18 cellular contexts compared by ENCODE assay signal in genomic region chr12:89468017-89468416, GRCh38. TPM values are rescaled to one million over a fixed set of nuclear protein-coding genes. Genes with fewer than 3 reads are reported as not detected.
A peak's percentile ranks its signal among the peaks of the same experiment; 100 is the strongest.
DNase-seq lines count a peak whose midpoint lies in the region; ATAC-seq lines count a peak whose summit lies in the region.
"Had no signal": no experiment of that assay in that cellular context is flagged by ENCODE, and none has a peak within 500 bp of the region (broad histone marks: within the 10 kb centered on the region; RNA-seq: fewer than 3 reads in every experiment).

No MANE protein-coding gene starts in this region.

- ATAC-seq in HG03432 (IDR thresholded peaks at IDR 0.05; ENCODE audit: unreplicated experiment) (peak; percentile 17), HG03039 (IDR thresholded peaks at IDR 0.05; ENCODE audit: unreplicated experiment) (no peak), HG02610 (IDR thresholded peaks at IDR 0.05; ENCODE audit: unreplicated experiment) (no peak), HG03439 (IDR thresholded peaks at IDR 0.05; ENCODE audit: unreplicated experiment) (no peak)
- ATAC-seq in stimulated activated effector memory CD8-positive, alpha-beta T cell treated with anti-CD3 and anti-CD28 coated beads, Interleukin-12 subunit alpha, Interleukin-12 subunit beta, amount 100 ng/mL, for 72 hours = peak; percentile 56
- ATAC-seq: heart left ventricle, upper lobe of right lung had no signal

- DNase-seq in activated CD4-positive, alpha-beta T cell treated with anti-CD3 and anti-CD28 coated beads, Interleukin-2, amount 10 ng/mL, durations not matched to agents 24 days and 14 days = no peak
- no peak for DNase-seq in activated CD4-positive, alpha-beta T cell treated with anti-CD3 and anti-CD28 coated beads for 4 hours
- no peak for DNase-seq in activated T-helper 1 cell treated with anti-CD3 and anti-CD28 coated beads, Interleukin-12 subunit alpha, Interleukin-12 subunit beta, Interleukin-2, Interleukin-4 antibody, amounts not matched to agents 30 ng/mL and 10 ng/mL and 1 ng/mL, durations not matched to agents 14 hours and 24 hours and 36 hours (ENCODE audit: low spot score)
- DNase-seq in stimulated activated effector memory CD8-positive, alpha-beta T cell treated with anti-CD3 and anti-CD28 coated beads, Interleukin-12 subunit alpha, Interleukin-12 subunit beta, amount 100 ng/mL, for 72 hours (ENCODE audit: low spot score in 2 of 2) = no peak
- DNase-seq: DND-41, HCEC 1CT, heart left ventricle, IMR-90, NCI-H187, NCI-H446 treated with DMSO at 0.1 percent for 48 hours, SHP77, upper lobe of right lung had no signal

- H3K36me3 Mint-ChIP-seq in activated CD4-positive, alpha-beta T cell treated with anti-CD3 and anti-CD28 coated beads, Interleukin-2, amount 10 ng/mL, durations not matched to agents 24 days and 14 days (ENCODE audit: low read depth) = peaks cover 24% of the 10 kb centered on the region
- peaks cover 27% of the 10 kb centered on the region for H3K36me3 Mint-ChIP-seq in activated T-helper 1 cell treated with anti-CD3 and anti-CD28 coated beads, Interleukin-12 subunit alpha, Interleukin-12 subunit beta, Interleukin-2, Interleukin-4 antibody, amounts not matched to agents 30 ng/mL and 10 ng/mL and 1 ng/mL, durations not matched to agents 14 hours and 24 hours and 36 hours (ENCODE audit: low read depth)
- peaks cover 61% of the 10 kb centered on the region for H3K36me3 Mint-ChIP-seq in stimulated activated effector memory CD8-positive, alpha-beta T cell treated with anti-CD3 and anti-CD28 coated beads, Interleukin-12 subunit alpha, Interleukin-12 subunit beta, amount 100 ng/mL, for 72 hours

- no peaks in the 10 kb centered on the region for H3K27me3 Mint-ChIP-seq in activated CD4-positive, alpha-beta T cell treated with anti-CD3 and anti-CD28 coated beads, Interleukin-2, amount 10 ng/mL, durations not matched to agents 24 days and 14 days
- no peaks in the 10 kb centered on the region for H3K27me3 Mint-ChIP-seq in activated T-helper 1 cell treated with anti-CD3 and anti-CD28 coated beads, Interleukin-12 subunit alpha, Interleukin-12 subunit beta, Interleukin-2, Interleukin-4 antibody, amounts not matched to agents 30 ng/mL and 10 ng/mL and 1 ng/mL, durations not matched to agents 14 hours and 24 hours and 36 hours (ENCODE audit: insufficient read depth)

- H3K4me3 Mint-ChIP-seq in activated CD4-positive, alpha-beta T cell treated with anti-CD3 and anti-CD28 coated beads, Interleukin-2, amount 10 ng/mL, durations not matched to agents 24 days and 14 days = peak overlapping the region; percentile 58
- H3K4me3 Mint-ChIP-seq in activated T-helper 1 cell treated with anti-CD3 and anti-CD28 coated beads, Interleukin-12 subunit alpha, Interleukin-12 subunit beta, Interleukin-2, Interleukin-4 antibody, amounts not matched to agents 30 ng/mL and 10 ng/mL and 1 ng/mL, durations not matched to agents 14 hours and 24 hours and 36 hours = peak overlapping the region; percentile 55
- H3K4me3 Mint-ChIP-seq in stimulated activated effector memory CD8-positive, alpha-beta T cell treated with anti-CD3 and anti-CD28 coated beads, Interleukin-12 subunit alpha, Interleukin-12 subunit beta, amount 100 ng/mL, for 72 hours = peak overlapping the region; percentile 57
- H3K4me3 Mint-ChIP-seq: CD14-positive monocyte, nephron had no signal

- H3K27ac Mint-ChIP-seq in activated CD4-positive, alpha-beta T cell treated with anti-CD3 and anti-CD28 coated beads, Interleukin-2, amount 10 ng/mL, durations not matched to agents 24 days and 14 days = peak overlapping the region; percentile 39
- H3K27ac Mint-ChIP-seq in activated T-helper 1 cell treated with anti-CD3 and anti-CD28 coated beads, Interleukin-12 subunit alpha, Interleukin-12 subunit beta, Interleukin-2, Interleukin-4 antibody, amounts not matched to agents 30 ng/mL and 10 ng/mL and 1 ng/mL, durations not matched to agents 14 hours and 24 hours and 36 hours = peak overlapping the region; percentile 76
- peak overlapping the region; percentile 84 for H3K27ac Mint-ChIP-seq in stimulated activated effector memory CD8-positive, alpha-beta T cell treated with anti-CD3 and anti-CD28 coated beads, Interleukin-12 subunit alpha, Interleukin-12 subunit beta, amount 100 ng/mL, for 72 hours
- H3K27ac Mint-ChIP-seq: nephron had no signal

- intact Hi-C loops in activated CD4-positive, alpha-beta T cell treated with anti-CD3 and anti-CD28 coated beads, Interleukin-2, amount 10 ng/mL, durations not matched to agents 24 days and 14 days (cut with micrococcal nuclease) = loop anchor here (1.0 to 5.0 kb wide), 6 partner anchors 77 to 449 kb away; partner anchors contain the start of gene ATP2B1
- intact Hi-C loops in activated T-helper 1 cell treated with anti-CD3 and anti-CD28 coated beads, Interleukin-12 subunit alpha, Interleukin-12 subunit beta, Interleukin-2, Interleukin-4 antibody, amounts not matched to agents 30 ng/mL and 10 ng/mL and 1 ng/mL, durations not matched to agents 14 hours and 24 hours and 36 hours (cut with micrococcal nuclease) = loop anchor here (1.0 to 10.0 kb wide), 6 partner anchors 131 to 1173 kb away; no protein-coding TSS in a partner anchor

- no peaks in the 10 kb centered on the region for H3K9me3 Mint-ChIP-seq in activated CD4-positive, alpha-beta T cell treated with anti-CD3 and anti-CD28 coated beads, Interleukin-2, amount 10 ng/mL, durations not matched to agents 24 days and 14 days
- H3K9me3 Mint-ChIP-seq in activated T-helper 1 cell treated with anti-CD3 and anti-CD28 coated beads, Interleukin-12 subunit alpha, Interleukin-12 subunit beta, Interleukin-2, Interleukin-4 antibody, amounts not matched to agents 30 ng/mL and 10 ng/mL and 1 ng/mL, durations not matched to agents 14 hours and 24 hours and 36 hours = no peaks in the 10 kb centered on the region
- H3K9me3 Mint-ChIP-seq in stimulated activated effector memory CD8-positive, alpha-beta T cell treated with anti-CD3 and anti-CD28 coated beads, Interleukin-12 subunit alpha, Interleukin-12 subunit beta, amount 100 ng/mL, for 72 hours = no peaks in the 10 kb centered on the region
- H3K9me3 Mint-ChIP-seq: CD14-positive monocyte, nephron had no signal

- peaks cover 59% of the 10 kb centered on the region for H3K4me1 Mint-ChIP-seq in activated CD4-positive, alpha-beta T cell treated with anti-CD3 and anti-CD28 coated beads, Interleukin-2, amount 10 ng/mL, durations not matched to agents 24 days and 14 days
- H3K4me1 Mint-ChIP-seq in activated T-helper 1 cell treated with anti-CD3 and anti-CD28 coated beads, Interleukin-12 subunit alpha, Interleukin-12 subunit beta, Interleukin-2, Interleukin-4 antibody, amounts not matched to agents 30 ng/mL and 10 ng/mL and 1 ng/mL, durations not matched to agents 14 hours and 24 hours and 36 hours (ENCODE audit: low read depth) = peaks cover 77% of the 10 kb centered on the region
- peaks cover 68% of the 10 kb centered on the region for H3K4me1 Mint-ChIP-seq in stimulated activated effector memory CD8-positive, alpha-beta T cell treated with anti-CD3 and anti-CD28 coated beads, Interleukin-12 subunit alpha, Interleukin-12 subunit beta, amount 100 ng/mL, for 72 hours

RNA-seq across cellular contexts. Expression of gene GALNT4, which starts 56.6 kb away (rescaled TPM):
- total RNA-seq in activated CD4-positive, alpha-beta T cell treated with anti-CD3 and anti-CD28 coated beads, Interleukin-2, amount 10 ng/mL, durations not matched to agents 24 days and 14 days = 6.9 and 7.6 TPM in 2 replicates
- 8.7 TPM in 2 replicates for total RNA-seq in activated T-helper 1 cell treated with anti-CD3 and anti-CD28 coated beads, Interleukin-12 subunit alpha, Interleukin-12 subunit beta, Interleukin-2, Interleukin-4 antibody, amounts not matched to agents 30 ng/mL and 10 ng/mL and 1 ng/mL, durations not matched to agents 14 hours and 24 hours and 36 hours

RNA-seq across cellular contexts. Expression of gene POC1B, which starts 57.8 kb away (rescaled TPM):
- 21.5 and 22.6 TPM in 2 replicates for total RNA-seq in activated CD4-positive, alpha-beta T cell treated with anti-CD3 and anti-CD28 coated beads, Interleukin-2, amount 10 ng/mL, durations not matched to agents 24 days and 14 days
- total RNA-seq in activated T-helper 1 cell treated with anti-CD3 and anti-CD28 coated beads, Interleukin-12 subunit alpha, Interleukin-12 subunit beta, Interleukin-2, Interleukin-4 antibody, amounts not matched to agents 30 ng/mL and 10 ng/mL and 1 ng/mL, durations not matched to agents 14 hours and 24 hours and 36 hours = 22.0 and 22.6 TPM in 2 replicates

Comparison
In these comparisons a context has a peak if more than half of its experiments do, and no peak if none do; other contexts are left out.
1. ATAC-seq: peak in HG03432 (single experiment) and stimulated activated effector memory CD8-positive, alpha-beta T cell treated with anti-CD3 and anti-CD28 coated beads, Interleukin-12 subunit alpha, Interleukin-12 subunit beta, amount 100 ng/mL, for 72 hours (single experiment); none in HG03039 (single experiment), HG02610 (single experiment) and HG03439 (single experiment).
2. Peak in every context shown above with its lines, with median percentiles within 50 percentile points of each other: H3K27ac Mint-ChIP-seq and H3K4me3 Mint-ChIP-seq.